In genomic region chr6:29938746-29939508, GRCh38 we compare ENCODE assay signal across 20 cellular contexts.
"Had no signal": no experiment of that assay in that cellular context is flagged by ENCODE, and none has a peak within 500 bp of the region (broad histone marks: within the 10 kb centered on the region; RNA-seq: fewer than 3 reads in every experiment).

No MANE protein-coding gene starts in this region.

- H3K27me3 ChIP-seq: brain microvascular endothelial cell, upper lobe of left lung had no signal

- H3K9me3 Mint-ChIP-seq: activated T-cell treated with anti-CD3 and anti-CD28 coated beads, Interleukin-2, amount 50 U/mL, for 4 hours; central memory CD8-positive, alpha-beta T cell; stimulated activated naive CD8-positive, alpha-beta T cell treated with anti-CD3 and anti-CD28 coated beads, Interleukin-15, amount 100 ng/mL, for 72 hours had no signal

- H3K27ac Mint-ChIP-seq: activated naive CD8-positive, alpha-beta T cell; stimulated activated naive CD8-positive, alpha-beta T cell treated with anti-CD3 and anti-CD28 coated beads, Interleukin-15, amount 100 ng/mL, for 72 hours had no signal

- H3K4me3 ChIP-seq: left ventricle myocardium inferior, mucosa of descending colon, SK-N-MC, upper lobe of left lung had no signal

- H3K36me3 ChIP-seq: brain microvascular endothelial cell, left ventricle myocardium inferior had no signal

- H3K27me3 Mint-ChIP-seq: activated naive CD8-positive, alpha-beta T cell; central memory CD8-positive, alpha-beta T cell; stimulated activated naive CD8-positive, alpha-beta T cell treated with anti-CD3 and anti-CD28 coated beads, Interleukin-15, amount 100 ng/mL, for 72 hours had no signal

- H3K4me1 ChIP-seq: left ventricle myocardium inferior had no signal

- H3K27ac ChIP-seq: brain microvascular endothelial cell, epithelial cell of prostate, left ventricle myocardium inferior, SK-N-MC, upper lobe of left lung had no signal

- H3K9me3 ChIP-seq: left ventricle myocardium inferior, mucosa of descending colon, upper lobe of left lung had no signal

- H3K4me3 Mint-ChIP-seq: activated naive CD8-positive, alpha-beta T cell; activated T-cell treated with anti-CD3 and anti-CD28 coated beads, Interleukin-2, amount 50 U/mL, for 4 hours; central memory CD8-positive, alpha-beta T cell; stimulated activated naive CD8-positive, alpha-beta T cell treated with anti-CD3 and anti-CD28 coated beads, Interleukin-15, amount 100 ng/mL, for 72 hours had no signal

- DNase-seq: activated CD4-positive, alpha-beta T cell treated with anti-CD3 and anti-CD28 coated beads, Interleukin-2, amount 50 U/mL, for 4 hours; activated effector memory CD4-positive, alpha-beta T cell treated with anti-CD3 and anti-CD28 coated beads, Interleukin-2, amount 50 U/mL, for 16 hours; activated T-cell treated with anti-CD3 and anti-CD28 coated beads, Interleukin-2, amount 50 U/mL, for 4 hours; anterior cingulate cortex; brain microvascular endothelial cell; effector memory CD4-positive, alpha-beta T cell; kidney; left ventricle myocardium inferior; mucosa of descending colon; naive thymus-derived CD8-positive, alpha-beta T cell; occipital lobe; right cardiac atrium; small intestine; stimulated activated naive CD8-positive, alpha-beta T cell treated with anti-CD3 and anti-CD28 coated beads, Interleukin-15, amount 100 ng/mL, for 72 hours; upper lobe of left lung had no signal

- ATAC-seq: activated CD4-positive, CD25-positive, alpha-beta regulatory T cell treated with anti-CD3 and anti-CD28 coated beads, Interleukin-2, amount 50 U/mL, for 24 hours; activated T-cell treated with anti-CD3 and anti-CD28 coated beads, Interleukin-2, amount 50 U/mL, for 4 hours; mucosa of descending colon; naive thymus-derived CD8-positive, alpha-beta T cell; right cardiac atrium; stimulated activated naive CD8-positive, alpha-beta T cell treated with anti-CD3 and anti-CD28 coated beads, Interleukin-15, amount 100 ng/mL, for 72 hours had no signal
